1 cellular context compared by ENCODE assay signal in the genomic region with DNA sequence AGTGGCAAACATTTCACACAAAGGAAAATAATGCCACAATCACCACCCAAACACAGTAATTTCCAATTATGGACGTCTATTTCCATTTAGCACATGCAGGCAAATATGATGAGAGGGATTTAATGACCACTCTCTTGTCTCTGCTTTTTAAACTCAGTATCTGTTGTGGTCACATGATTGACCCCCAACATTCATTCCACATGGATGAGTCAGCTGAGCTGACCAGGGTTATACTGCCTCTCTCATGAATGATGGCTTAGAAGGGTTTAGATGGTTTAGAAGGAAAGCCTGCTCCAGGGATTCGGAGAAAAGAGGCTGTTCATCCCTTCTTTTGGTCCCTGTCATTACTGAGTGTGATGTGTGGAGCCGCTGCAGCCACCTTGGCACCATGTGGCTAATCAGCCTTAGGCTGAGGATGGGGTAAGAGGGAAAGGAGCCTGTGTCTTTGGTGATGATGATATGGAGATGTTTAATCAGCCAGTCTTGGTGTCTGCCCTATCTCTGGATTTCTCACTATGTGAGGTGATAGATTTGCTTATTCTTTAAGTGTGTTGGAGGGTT.
TF ChIP-seq lines count a peak whose summit lies in the region.

No MANE protein-coding gene starts in this region.

TF ChIP-seq in H1, 55 proteins besides CTCF, POLR2A, EP300 and RAD21:
- no peak for TF ChIP-seq POU5F1 (IDR thresholded peaks at IDR 0.05; ENCODE audit: low read depth, low read length)
- no peak for TF ChIP-seq USF2 (IDR thresholded peaks at IDR 0.05; ENCODE audit: low read length)
- no peak for TF ChIP-seq RFX5 (IDR thresholded peaks at IDR 0.05; ENCODE audit: borderline replicate concordance, low read depth, low read length)
- TF ChIP-seq MAX (IDR thresholded peaks at IDR 0.05) = no peak
- TF ChIP-seq CEBPB (IDR thresholded peaks at IDR 0.05; ENCODE audit: low read depth, low read length) = no peak
- TF ChIP-seq KDM1A (IDR thresholded peaks at IDR 0.05; ENCODE audit: borderline replicate concordance, low read length) = 0 out of 2 replicates have a peak, but pooled peaks have one; percentile 14
